ENCODE assay signal across 12 cellular contexts in genomic region chr5:142674438-142675210, GRCh38. TPM values are rescaled to one million over a fixed set of nuclear protein-coding genes. Genes with fewer than 3 reads are reported as not detected.
DNase-seq lines count a peak whose midpoint lies in the region; ATAC-seq, FAIRE-seq and TF ChIP-seq lines count a peak whose summit lies in the region.
"Had no signal": no experiment of that assay in that cellular context is flagged by ENCODE, and none has a peak within 500 bp of the region (broad histone marks: within the 10 kb centered on the region; RNA-seq: fewer than 3 reads in every experiment).

No MANE protein-coding gene starts in this region.

- H3K27ac ChIP-seq in right lobe of liver (no peak overlapping the region), HepG2 (ENCODE audit: extremely low read length, insufficient read depth, low read length) (no peak overlapping the region), H1 (ENCODE audit: low read depth, low read length) (no peak overlapping the region), WERI-Rb-1 (no peak overlapping the region)

- no peak overlapping the region for H4K5ac ChIP-seq in H1 (ENCODE audit: insufficient read length, low read depth, low read length)

- H3K4me1 ChIP-seq in right lobe of liver (no peaks in the 10 kb centered on the region), HepG2 (ENCODE audit: insufficient read depth, low read length) (peaks cover 11% of the 10 kb centered on the region), H1 (replicated peaks in 1 of 4; ENCODE audit: control insufficient read depth in 3 of 4, insufficient read depth in 4 of 4, low read length in 3 of 4) (peaks cover 0 to 3% (median 0%) of the 10 kb centered on the region in 4 experiments; a peak in 1 of 7 replicates)

- no peak overlapping the region for H3K23ac ChIP-seq in H1 (ENCODE audit: insufficient read length)

- TF ChIP-seq POLR2A in right lobe of liver (IDR thresholded peaks at IDR 0.05) (no peak), HepG2 (IDR thresholded peaks at IDR 0.05; ENCODE audit: insufficient read depth in 1 of 2, low read depth in 2 of 2, low read length in 2 of 2) (no peak), H1 (IDR thresholded peaks at IDR 0.05; ENCODE audit: control extremely low read depth in 1 of 2, low read depth in 2 of 2, low read length in 2 of 2) (no peak)

- H3K4ac ChIP-seq in H1 (replicated peaks; ENCODE audit: insufficient read length, low read depth, low read length): no peak overlapping the region

- H3K36me3 ChIP-seq in right lobe of liver: no peaks in the 10 kb centered on the region
- H3K36me3 ChIP-seq in HepG2 (replicated peaks in 1 of 2; ENCODE audit: control insufficient read depth in 1 of 2, insufficient read depth in 2 of 2, low read length in 2 of 2): no peaks in the 10 kb centered on the region
- H3K36me3 ChIP-seq in H1 (ENCODE audit: control insufficient read depth in 2 of 4, insufficient read depth in 4 of 4, low read length in 3 of 4): no peaks in the 10 kb centered on the region
- H3K36me3 ChIP-seq in WERI-Rb-1: no peaks in the 10 kb centered on the region

- TF ChIP-seq RAD21 in HepG2 (CRISPR knock-in tag; IDR thresholded peaks at IDR 0.05) (no peak), H1 (IDR thresholded peaks at IDR 0.05 in 1 of 2, conservative IDR thresholded peaks at IDR 0.05 in 1 of 2; ENCODE audit: low read depth in 2 of 2, low read length in 2 of 2) (no peak)

- 0 out of 2 replicates have a peak overlapping the region, but pooled peaks have one; percentile 61 for H2BK12ac ChIP-seq in H1 (ENCODE audit: low read depth, low read length)

- in situ Hi-C loops in HepG2 (cut with HindIII; ENCODE audit: extremely low pct_ligation_motif_present, low pct_unique_long_range_greater_than_20kb): no loop called here
- in situ Hi-C loops in KBM-7 (cut with MboI; ENCODE audit: low pct_unique_long_range_greater_than_20kb, low sequenced_read_pairs): loop anchor here (25.0 kb wide), 1 partner anchor 512 kb away; no protein-coding TSS in a partner anchor

- H2AFZ ChIP-seq in HepG2 (ENCODE audit: low read length) (no peak overlapping the region), H1 (ENCODE audit: low read length) (no peak overlapping the region)

- H3K79me2 ChIP-seq in HepG2 (ENCODE audit: insufficient read depth, low read length) (no peaks in the 10 kb centered on the region), H1 (ENCODE audit: control insufficient read depth in 1 of 2, insufficient read depth in 2 of 2, low read length in 2 of 2) (no peaks in the 10 kb centered on the region)

- intact Hi-C loops in right lobe of liver (cut with DNase I): no loop called here
- intact Hi-C loops in HepG2 (cut with micrococcal nuclease; ENCODE audit: unreplicated experiment): no loop called here

- H2BK120ac ChIP-seq in H1 (replicated peaks; ENCODE audit: low read depth, low read length): no peak overlapping the region

- peak overlapping the region; percentile 24; the same call in 1 of the 2 replicates for H2BK15ac ChIP-seq in H1 (ENCODE audit: low read length)

- peak overlapping the region; percentile 16 for H4K91ac ChIP-seq in H1 (replicated peaks; ENCODE audit: insufficient read length, low read length)

- H3K23me2 ChIP-seq in H1 (ENCODE audit: low read depth, low read length): no peaks in the 10 kb centered on the region

- TF ChIP-seq CTCF in right lobe of liver (IDR thresholded peaks at IDR 0.05): no peak
- TF ChIP-seq CTCF in HepG2 (CRISPR knock-in tag; IDR thresholded peaks at IDR 0.05): no peak
- TF ChIP-seq CTCF in H1 (IDR thresholded peaks at IDR 0.05; ENCODE audit: control extremely low read depth in 1 of 3, insufficient read depth in 1 of 3, low read depth in 1 of 3, low read length in 3 of 3): no peak
- TF ChIP-seq CTCF in WERI-Rb-1 (IDR thresholded peaks at IDR 0.05; ENCODE audit: low read depth, low read length): no peak

- no TSS peak for BruUV-seq in HepG2 (replicated peaks; lab: Mats Ljungman, UMichigan)

- H2BK5ac ChIP-seq in H1 (ENCODE audit: low read depth, low read length): peak overlapping the region; percentile 53; the same call in 1 of the 2 replicates

- ATAC-seq in right lobe of liver (peak; percentile 34 to 87 (median 58)), HepG2 (no peak)
- ATAC-seq: esophagus mucosa had no signal

- no peak for FAIRE-seq in HepG2 (lab: Jason Lieb, UNC)
- FAIRE-seq in H1 (lab: Jason Lieb, UNC): no peak

- H4K20me1 ChIP-seq in HepG2 (ENCODE audit: insufficient read depth, low read length) (no peaks in the 10 kb centered on the region), H1 (replicated peaks in 1 of 2; ENCODE audit: control insufficient read depth in 1 of 2, insufficient read depth in 2 of 2, low read length in 2 of 2) (no peaks in the 10 kb centered on the region)

- DNase-seq in right lobe of liver (no peak), HepG2 (ENCODE audit: low spot score) (no peak), H1 (ENCODE audit: low read depth in 1 of 2, low spot score in 2 of 2) (no peak), medulla oblongata (ENCODE audit: extremely low spot score) (peak; percentile 48), HPDE6-E6E7 (ENCODE audit: extremely low spot score) (no peak), WERI-Rb-1 (no peak), KBM-7 (no peak), pons (ENCODE audit: low spot score) (no peak)
- DNase-seq: 8988T; activated CD4-positive, alpha-beta T cell treated with anti-CD3 and anti-CD28 coated beads for 48 hours; SIG-M5 had no signal

- CTCF ChIA-PET in HepG2 (lab: Yijun Ruan, JAX; ENCODE audit: low intra/inter-chr PET ratio, low total read pairs) (no interaction called here), H1 (lab: Charles Lee; ENCODE audit: partially characterized antibody) (interaction anchor here (0.9 to 3.4 kb wide), 7 partner anchors 11 to 75 kb away, joined by 3 to 23 read pairs (median 4); partner anchors contain the start of gene FGF1)

- H3K9me3 ChIP-seq in right lobe of liver: no peaks in the 10 kb centered on the region
- no peaks in the 10 kb centered on the region for H3K9me3 ChIP-seq in HepG2 (ENCODE audit: low read length)
- H3K9me3 ChIP-seq in H1 (ENCODE audit: insufficient read depth in 2 of 2, low read depth in 1 of 2, low read length in 1 of 2): no peaks in the 10 kb centered on the region
- peaks cover under 1% of the 10 kb centered on the region for H3K9me3 ChIP-seq in WERI-Rb-1 (ENCODE audit: severe bottlenecking)

- H4K8ac ChIP-seq in H1 (ENCODE audit: extremely low read depth, insufficient read depth, low read length): no peak overlapping the region; the same call in 1 of the 2 replicates

- no peak overlapping the region for H3K56ac ChIP-seq in H1 (replicated peaks; ENCODE audit: insufficient read length, low read depth, low read length)

- POLR2A ChIA-PET in HepG2 (lab: Yijun Ruan, JAX) (no interaction called here), H1 (lab: Charles Lee; ENCODE audit: partially characterized antibody) (interaction anchor here (0.6 kb wide), 1 partner anchor 13 kb away, joined by 3 read pairs; no protein-coding TSS in a partner anchor)

- TF ChIP-seq EP300 in HepG2 (IDR thresholded peaks at IDR 0.05; ENCODE audit: low read depth in 2 of 2, low read length in 2 of 2) (no peak), HepG2 (CRISPR knock-in tag; IDR thresholded peaks at IDR 0.05; ENCODE audit: borderline replicate concordance) (no peak), H1 (IDR thresholded peaks at IDR 0.05; ENCODE audit: borderline replicate concordance in 1 of 2, low read depth in 2 of 2, low read length in 2 of 2) (no peak)

- no peak overlapping the region for H3K9ac ChIP-seq in HepG2 (ENCODE audit: insufficient read depth, low read depth, low read length)
- H3K9ac ChIP-seq in H1 (replicated peaks in 1 of 4; ENCODE audit: extremely low read depth in 1 of 4, low read depth in 3 of 4, low read length in 3 of 4): no peak overlapping the region

- H3K4me2 ChIP-seq in HepG2 (ENCODE audit: low read depth, low read length): no peak overlapping the region
- H3K4me2 ChIP-seq in H1 (ENCODE audit: insufficient read depth in 1 of 2, low read depth in 2 of 2, low read length in 2 of 2): no peak overlapping the region

- H2BK20ac ChIP-seq in H1 (ENCODE audit: low read length): 0 out of 2 replicates have a peak overlapping the region, but pooled peaks have one; percentile 23

- whole genome bisulfite sequencing in right lobe of liver (ENCODE audit: insufficient coverage, low coverage, low lambda C conversion rate, missing lambda C conversion rate): 40% methylated on average over 2 of the region's 19 CpGs
- 47% methylated on average over 16 of the region's 19 CpGs for WGBS in HepG2 (ENCODE audit: low lambda C conversion rate)
- 94% methylated on average over 19 of the region's 19 CpGs; no CpG with 5 or more reads in 1 of the 2 experiments for WGBS in H1 (ENCODE audit: extremely low coverage in 1 of 2, insufficient coverage in 1 of 2, insufficient read length in 1 of 2, insufficient replicate concordance in 2 of 2, low coverage in 1 of 2, low lambda C conversion rate in 2 of 2, missing lambda C conversion rate in 1 of 2), 2 experiments

- H3K4me3 ChIP-seq in right lobe of liver (no peak overlapping the region), HepG2 (replicated peaks in 1 of 3; ENCODE audit: insufficient read depth in 1 of 3, low read depth in 2 of 3, low read length in 3 of 3) (no peak overlapping the region), H1 (ENCODE audit: extremely low read depth in 1 of 4, insufficient read depth in 2 of 4, low read depth in 3 of 4, low read length in 4 of 4) (no peak overlapping the region), WERI-Rb-1 (ENCODE audit: low read depth, low read length) (no peak overlapping the region)

- H3K18ac ChIP-seq in H1 (ENCODE audit: extremely low read depth, low read length): peak overlapping the region; percentile 82

- H2AK5ac ChIP-seq in H1 (ENCODE audit: low read depth, low read length): peak overlapping the region; percentile 82; the same call in 1 of the 2 replicates

- H3K79me1 ChIP-seq in H1 (ENCODE audit: low read depth, low read length): no peaks in the 10 kb centered on the region

- H3K27me3 ChIP-seq in right lobe of liver (no peaks in the 10 kb centered on the region), HepG2 (ENCODE audit: control insufficient read depth in 1 of 2, insufficient read depth in 2 of 2, low read length in 2 of 2) (peaks cover 3 to 42% of the 10 kb centered on the region in 2 experiments; a peak in 2 of 5 replicates), H1 (replicated peaks in 1 of 4; ENCODE audit: control insufficient read depth in 3 of 4, extremely low read depth in 1 of 4, insufficient read depth in 3 of 4, low read length in 3 of 4) (no peaks in the 10 kb centered on the region; a peak in 2 of 7 replicates), WERI-Rb-1 (ENCODE audit: insufficient read depth, low read depth, severe bottlenecking) (no peaks in the 10 kb centered on the region)

- no peak overlapping the region for H3K14ac ChIP-seq in H1 (ENCODE audit: insufficient read length)

RNA-seq across cellular contexts. Expression of gene FGF1, which starts 11.3 kb away (rescaled TPM):
- total RNA-seq in right lobe of liver (under 1 TPM in 5 of 6 experiments, not detected in 1; 0.12 to 0.56 (median 0.42) TPM), HepG2 (2016; rRNA removed; fragmentation: Illumina TruSeq; extraction: Trizol) (not detected in 2 replicates)
- 0.18 TPM in 1 of 2 replicates, not detected in the other for total RNA-seq in HepG2 (2016; cell fraction: cytosol; rRNA removed; fragmentation: Illumina TruSeq; extraction: Trizol; ENCODE audit: low read depth)
- total RNA-seq in HepG2 (2016; cell fraction: insoluble cytoplasmic fraction; rRNA removed; fragmentation: Illumina TruSeq; extraction: Trizol): not detected in 2 replicates
- total RNA-seq in HepG2 (2016; cell fraction: membrane; rRNA removed; fragmentation: Illumina TruSeq; extraction: Trizol): 0.07 and 0.12 TPM in 2 replicates
- total RNA-seq in HepG2 (2016; cell fraction: nucleus; rRNA removed; fragmentation: Illumina TruSeq; extraction: Trizol): not detected in 2 replicates
- polyA plus RNA-seq in HepG2 (2011; rRNA removed) (not detected in 2 replicates), H1 (2011; rRNA removed) (0.17 and 0.30 TPM in 2 replicates)
- polyA plus RNA-seq in HepG2 (2011; cell fraction: cytosol; rRNA removed): not detected in 2 replicates
- polyA plus RNA-seq in HepG2 (2011; cell fraction: nucleus; rRNA removed): not detected in 2 replicates
- not detected in 2 replicates for polyA plus RNA-seq in HepG2 (2012)
- polyA plus RNA-seq in HepG2 (2016; cell fraction: cytosol; fragmentation: Illumina TruSeq; extraction: Trizol; ENCODE audit: low read depth): not detected in 2 replicates
- not detected in 2 replicates for polyA plus RNA-seq in HepG2 (2016; cell fraction: insoluble cytoplasmic fraction; fragmentation: Illumina TruSeq; extraction: Trizol; ENCODE audit: low read depth)
- not detected in 2 replicates for polyA plus RNA-seq in HepG2 (2016; cell fraction: membrane; fragmentation: Illumina TruSeq; extraction: Trizol; ENCODE audit: low read depth)
- not detected in 2 replicates for polyA plus RNA-seq in HepG2 (2016; cell fraction: nucleus; fragmentation: Illumina TruSeq; extraction: Trizol; ENCODE audit: insufficient read depth, low read depth)
- not detected in 2 replicates for polyA minus RNA-seq in HepG2 (2011; rRNA and poly(A)+ RNA removed; ENCODE audit: low replicate concordance)
- not detected in 2 replicates for polyA minus RNA-seq in HepG2 (2011; cell fraction: cytosol; rRNA and poly(A)+ RNA removed)
- polyA minus RNA-seq in HepG2 (2011; cell fraction: nucleus; rRNA and poly(A)+ RNA removed): not detected in 2 replicates
- total RNA-seq in H1 (2021; fragmentation: NEBNext Ultra II Directional; extraction: Animal tissue kit (Norgen Biotek cat#: 25700)): 0.11 and 0.50 TPM in 2 replicates
- polyA plus RNA-seq in H1 (2011; cell fraction: cytosol; rRNA removed): 0.34 TPM
- polyA plus RNA-seq in H1 (2011; cell fraction: nucleus; rRNA removed): 0.30 TPM
- 0.15 to 0.66 TPM (median 0.47 TPM) in 4 replicates for polyA plus RNA-seq in H1 (2012, experiment 1 of 2)
- polyA plus RNA-seq in H1 (2012, experiment 2 of 2): not detected
- polyA plus RNA-seq in H1 (2013, experiment 1 of 2): 0.26 TPM
- polyA plus RNA-seq in H1 (2013, experiment 2 of 2): 0.61 TPM
- polyA minus RNA-seq in H1 (2011; rRNA and poly(A)+ RNA removed): 0.16 and 0.78 TPM in 2 replicates
- polyA minus RNA-seq in H1 (2011; cell fraction: cytosol; rRNA and poly(A)+ RNA removed): 0.29 TPM
- polyA minus RNA-seq in H1 (2011; cell fraction: nucleus; rRNA and poly(A)+ RNA removed): 1.7 TPM
